ENCODE assay signal across 33 cellular contexts in the genomic region with DNA sequence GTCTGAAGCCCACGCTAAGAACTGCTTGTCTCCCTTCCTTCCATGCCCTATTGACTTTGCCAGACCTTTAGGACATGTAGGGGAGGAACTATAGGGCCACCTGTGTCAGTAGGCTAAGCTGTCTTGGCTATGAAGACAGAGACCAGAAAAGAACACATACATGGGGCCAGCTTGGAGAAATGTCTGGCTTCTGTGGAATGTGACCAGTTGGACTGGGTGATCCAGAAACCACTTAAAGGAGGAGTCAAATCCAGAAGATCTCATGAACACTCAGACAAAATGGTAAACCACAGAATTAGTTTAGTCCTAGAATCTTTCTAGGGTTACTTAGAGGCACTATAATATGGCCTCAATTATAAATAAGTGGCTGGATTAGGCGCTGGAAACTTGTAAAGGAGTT.
"Had no signal": no experiment of that assay in that cellular context is flagged by ENCODE, and none has a peak within 500 bp of the region (broad histone marks: within the 10 kb centered on the region; RNA-seq: fewer than 3 reads in every experiment).

No MANE protein-coding gene starts in this region.

- H3K27me3 ChIP-seq: adrenal gland, cardiac muscle cell, esophagus muscularis mucosa had no signal

- H3K9me3 Mint-ChIP-seq: activated B cell treated with CpG ODN at 0.5 μM for 24 hours; activated CD8-positive, alpha-beta T cell treated with anti-CD3 and anti-CD28 coated beads for 36 hours; activated naive CD4-positive, alpha-beta T cell treated with anti-CD3 and anti-CD28 coated beads for 36 hours; activated naive CD4-positive, alpha-beta T cell treated with anti-CD3 and anti-CD28 coated beads, Interleukin-2, amount 50 U/mL, for 24 hours; activated naive CD8-positive, alpha-beta T cell treated with anti-CD3 and anti-CD28 coated beads for 36 hours; activated naive CD8-positive, alpha-beta T cell treated with anti-CD3 and anti-CD28 coated beads, Interleukin-2, amount 50 U/mL, for 24 hours; activated T-helper 1 cell treated with anti-CD3 and anti-CD28 coated beads, Interleukin-12 subunit alpha, Interleukin-12 subunit beta, Interleukin-2, Interleukin-4 antibody, amounts not matched to agents 30 ng/mL and 10 ng/mL and 1 ng/mL, durations not matched to agents 14 hours and 24 hours and 36 hours; activated T-helper 2 cell treated with anti-CD3 and anti-CD28 coated beads, Interferon-gamma antibody, Interleukin-2, Interleukin-4, amounts not matched to agents 10 μg/mL and 5 μg/mL and 100 μg/mL, durations not matched to agents 14 hours and 24 hours and 36 hours; central memory CD8-positive, alpha-beta T cell; dendritic cell treated with granulocyte-macrophage colony-stimulating factor and Interleukin-4, amounts not matched to agents 40 ng/mL and 50 ng/mL, for 4 days; effector memory CD8-positive, alpha-beta T cell; T-cell; T-helper 1 cell treated with Interleukin-12 subunit alpha and Interleukin-12 subunit beta and Interleukin-4 antibody, amounts not matched to agents 30 μg/mL and 1 μg/mL, for 36 hours had no signal

- H3K4me3 Mint-ChIP-seq: activated B cell treated with CpG ODN at 0.5 μM for 24 hours; activated CD8-positive, alpha-beta T cell treated with anti-CD3 and anti-CD28 coated beads for 36 hours; activated naive CD4-positive, alpha-beta T cell treated with anti-CD3 and anti-CD28 coated beads for 36 hours; activated naive CD4-positive, alpha-beta T cell treated with anti-CD3 and anti-CD28 coated beads, Interleukin-2, amount 50 U/mL, for 24 hours; activated naive CD8-positive, alpha-beta T cell treated with anti-CD3 and anti-CD28 coated beads for 36 hours; activated naive CD8-positive, alpha-beta T cell treated with anti-CD3 and anti-CD28 coated beads, Interleukin-2, amount 50 U/mL, for 24 hours; activated T-helper 1 cell treated with anti-CD3 and anti-CD28 coated beads, Interleukin-12 subunit alpha, Interleukin-12 subunit beta, Interleukin-2, Interleukin-4 antibody, amounts not matched to agents 30 ng/mL and 10 ng/mL and 1 ng/mL, durations not matched to agents 14 hours and 24 hours and 36 hours; brain; central memory CD8-positive, alpha-beta T cell; dendritic cell treated with granulocyte-macrophage colony-stimulating factor and Interleukin-4, amounts not matched to agents 40 ng/mL and 50 ng/mL, for 4 days; effector memory CD8-positive, alpha-beta T cell; T-cell; T-helper 1 cell treated with Interleukin-12 subunit alpha and Interleukin-12 subunit beta and Interleukin-4 antibody, amounts not matched to agents 30 μg/mL and 1 μg/mL, for 36 hours had no signal

- H3K4me1 ChIP-seq: adrenal gland, breast epithelium, esophagus muscularis mucosa had no signal

- DNase-seq: activated B cell treated with CpG ODN at 0.5 μM for 24 hours; activated CD4-positive, alpha-beta T cell treated with anti-CD3 and anti-CD28 coated beads for 48 hours; activated CD4-positive, alpha-beta T cell treated with anti-CD3 and anti-CD28 coated beads, Interleukin-2, amount 50 U/mL, for 1 hour; activated CD4-positive, alpha-beta T cell treated with anti-CD3 and anti-CD28 coated beads, Interleukin-2, amount 50 U/mL, for 48 hours; activated CD8-positive, alpha-beta memory T cell treated with anti-CD3 and anti-CD28 coated beads for 24 hours; activated CD8-positive, alpha-beta T cell treated with anti-CD3 and anti-CD28 coated beads for 36 hours; activated effector memory CD4-positive, alpha-beta T cell treated with anti-CD3 and anti-CD28 coated beads, Interleukin-2, amount 50 U/mL, for 16 hours; activated naive CD4-positive, alpha-beta T cell treated with anti-CD3 and anti-CD28 coated beads for 36 hours; activated naive CD8-positive, alpha-beta T cell treated with anti-CD3 and anti-CD28 coated beads for 36 hours; activated naive CD8-positive, alpha-beta T cell treated with anti-CD3 and anti-CD28 coated beads, Interleukin-2, amount 50 U/mL, for 24 hours; activated T-cell treated with anti-CD3 and anti-CD28 coated beads, Interleukin-2, amount 50 U/mL, for 48 hours; adrenal gland; amygdala; aorta; effector CD4-positive, alpha-beta T cell; effector memory CD8-positive, alpha-beta T cell; erythroblast; head of caudate nucleus; SW 1271; T-cell; T-helper 9 cell; WERI-Rb-1 had no signal

- H3K36me3 ChIP-seq: adrenal gland, breast epithelium, WERI-Rb-1 had no signal

- H3K27ac Mint-ChIP-seq: activated B cell treated with CpG ODN at 0.5 μM for 24 hours; activated CD8-positive, alpha-beta T cell treated with anti-CD3 and anti-CD28 coated beads for 36 hours; activated naive CD4-positive, alpha-beta T cell treated with anti-CD3 and anti-CD28 coated beads for 36 hours; activated naive CD4-positive, alpha-beta T cell treated with anti-CD3 and anti-CD28 coated beads, Interleukin-2, amount 50 U/mL, for 24 hours; activated naive CD8-positive, alpha-beta T cell treated with anti-CD3 and anti-CD28 coated beads for 36 hours; activated naive CD8-positive, alpha-beta T cell treated with anti-CD3 and anti-CD28 coated beads, Interleukin-2, amount 50 U/mL, for 24 hours; activated T-helper 1 cell treated with anti-CD3 and anti-CD28 coated beads, Interleukin-12 subunit alpha, Interleukin-12 subunit beta, Interleukin-2, Interleukin-4 antibody, amounts not matched to agents 30 ng/mL and 10 ng/mL and 1 ng/mL, durations not matched to agents 14 hours and 24 hours and 36 hours; activated T-helper 2 cell treated with anti-CD3 and anti-CD28 coated beads, Interferon-gamma antibody, Interleukin-2, Interleukin-4, amounts not matched to agents 10 μg/mL and 5 μg/mL and 100 μg/mL, durations not matched to agents 14 hours and 24 hours and 36 hours; brain; dendritic cell treated with granulocyte-macrophage colony-stimulating factor and Interleukin-4, amounts not matched to agents 40 ng/mL and 50 ng/mL, for 4 days; effector memory CD8-positive, alpha-beta T cell; T-cell; T-helper 1 cell treated with Interleukin-12 subunit alpha and Interleukin-12 subunit beta and Interleukin-4 antibody, amounts not matched to agents 30 μg/mL and 1 μg/mL, for 36 hours had no signal

- H3K27ac ChIP-seq: adrenal gland, breast epithelium, cardiac muscle cell, coronary artery, esophagus muscularis mucosa, WERI-Rb-1 had no signal

- H3K4me1 Mint-ChIP-seq: activated B cell treated with CpG ODN at 0.5 μM for 24 hours; activated naive CD4-positive, alpha-beta T cell treated with anti-CD3 and anti-CD28 coated beads, Interleukin-2, amount 50 U/mL, for 24 hours; activated naive CD8-positive, alpha-beta T cell treated with anti-CD3 and anti-CD28 coated beads for 36 hours; activated naive CD8-positive, alpha-beta T cell treated with anti-CD3 and anti-CD28 coated beads, Interleukin-2, amount 50 U/mL, for 24 hours; brain; central memory CD8-positive, alpha-beta T cell; T-cell had no signal

- H3K4me3 ChIP-seq: adrenal gland, breast epithelium, cardiac muscle cell, coronary artery, esophagus muscularis mucosa had no signal

- H3K27me3 Mint-ChIP-seq: activated B cell treated with CpG ODN at 0.5 μM for 24 hours; activated CD8-positive, alpha-beta T cell treated with anti-CD3 and anti-CD28 coated beads for 36 hours; activated naive CD4-positive, alpha-beta T cell treated with anti-CD3 and anti-CD28 coated beads, Interleukin-2, amount 50 U/mL, for 24 hours; activated naive CD8-positive, alpha-beta T cell treated with anti-CD3 and anti-CD28 coated beads for 36 hours; activated naive CD8-positive, alpha-beta T cell treated with anti-CD3 and anti-CD28 coated beads, Interleukin-2, amount 50 U/mL, for 24 hours; brain; central memory CD8-positive, alpha-beta T cell; dendritic cell treated with granulocyte-macrophage colony-stimulating factor and Interleukin-4, amounts not matched to agents 40 ng/mL and 50 ng/mL, for 4 days; effector memory CD8-positive, alpha-beta T cell; T-cell had no signal

- H3K9me3 ChIP-seq: adrenal gland, breast epithelium, esophagus muscularis mucosa had no signal
